ENCODE assay signal across 22 cellular contexts in genomic region chr2:185899364-185899763, GRCh38.
"Had no signal": no experiment of that assay in that cellular context is flagged by ENCODE, and none has a peak within 500 bp of the region (broad histone marks: within the 10 kb centered on the region; RNA-seq: fewer than 3 reads in every experiment).

No MANE protein-coding gene starts in this region.

- H3K27ac ChIP-seq: coronary artery, dorsolateral prefrontal cortex, esophagus muscularis mucosa, foreskin keratinocyte, gastroesophageal sphincter, heart left ventricle, hepatocyte, left lung, lower lobe of right lung had no signal

- H3K79me2 ChIP-seq: hepatocyte had no signal

- H3K27me3 ChIP-seq: dorsolateral prefrontal cortex, esophagus muscularis mucosa, foreskin keratinocyte, gastroesophageal sphincter, heart left ventricle, hepatocyte, left lung had no signal

- H2AFZ ChIP-seq: hepatocyte had no signal

- H3K27me3 Mint-ChIP-seq: memory B cell, naive B cell had no signal

- H3K4me3 ChIP-seq: coronary artery, dorsolateral prefrontal cortex, esophagus muscularis mucosa, gastroesophageal sphincter, heart left ventricle, hepatocyte, left lung, lower lobe of right lung had no signal

- H3K4me1 Mint-ChIP-seq: immature natural killer cell, memory B cell, naive B cell had no signal

- H3K4me1 ChIP-seq: esophagus muscularis mucosa, foreskin keratinocyte, gastroesophageal sphincter, left lung, lower lobe of right lung had no signal

- H3K36me3 ChIP-seq: esophagus muscularis mucosa, gastroesophageal sphincter, heart left ventricle, left lung, lower lobe of right lung had no signal

- H3K9me3 Mint-ChIP-seq: memory B cell had no signal

- ATAC-seq: foreskin keratinocyte, gastroesophageal sphincter, heart left ventricle, left lung, left ventricle myocardium superior, lower lobe of right lung had no signal

- DNase-seq: dermis blood vessel endothelial cell; dorsolateral prefrontal cortex; effector CD4-positive, alpha-beta T cell; effector memory CD4-positive, alpha-beta T cell; foreskin keratinocyte; heart left ventricle; hypothalamus; immature natural killer cell; islet precursor cell; kidney; kidney glomerular epithelial cell; left lung; left ventricle myocardium superior; lower lobe of right lung; mesendoderm; midbrain; naive B cell had no signal

- H3K4me2 ChIP-seq: hepatocyte had no signal

- H3K36me3 Mint-ChIP-seq: memory B cell, naive B cell had no signal

- H3K4me3 Mint-ChIP-seq: immature natural killer cell, memory B cell, naive B cell had no signal

- H3K27ac Mint-ChIP-seq: immature natural killer cell, memory B cell, naive B cell had no signal

- H3K9me3 ChIP-seq: esophagus muscularis mucosa, gastroesophageal sphincter, heart left ventricle, left lung, lower lobe of right lung had no signal
